In the genomic region with DNA sequence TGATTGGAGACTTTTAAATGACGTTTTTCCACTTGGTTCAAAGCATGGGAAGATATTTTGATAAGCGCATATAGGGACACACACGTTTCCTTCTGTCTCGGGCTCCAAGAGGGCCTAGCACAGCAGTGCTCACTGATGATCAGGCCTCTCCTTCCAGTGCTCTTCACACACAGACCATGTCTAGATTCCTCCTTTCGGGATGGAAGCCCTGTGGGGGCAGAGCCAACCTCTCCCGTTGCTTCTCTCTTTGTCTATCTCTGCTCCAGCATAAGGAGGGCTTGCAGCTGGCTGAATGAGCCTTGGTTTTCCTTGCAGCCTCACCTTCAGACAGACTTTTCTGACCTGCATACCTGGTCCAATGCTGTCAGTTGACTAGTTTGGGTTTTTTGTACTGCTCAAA, we compare ENCODE assay signal across 33 cellular contexts. TPM values are rescaled to one million over a fixed set of nuclear protein-coding genes. Genes with fewer than 3 reads are reported as not detected.
"Had no signal": no experiment of that assay in that cellular context is flagged by ENCODE, and none has a peak within 500 bp of the region (broad histone marks: within the 10 kb centered on the region; RNA-seq: fewer than 3 reads in every experiment).

No MANE protein-coding gene starts in this region.

- H3K4me3 ChIP-seq: adrenal gland, body of pancreas, colonic mucosa, dorsolateral prefrontal cortex, esophagus muscularis mucosa, gastrocnemius medialis had no signal

- H3K9me3 ChIP-seq: adrenal gland, body of pancreas, colonic mucosa, esophagus muscularis mucosa, gastrocnemius medialis had no signal

- H3K27me3 Mint-ChIP-seq: activated CD4-positive, alpha-beta T cell treated with anti-CD3 and anti-CD28 coated beads for 36 hours; activated naive CD8-positive, alpha-beta T cell treated with anti-CD3 and anti-CD28 coated beads, Interleukin-2, amount 50 U/mL, for 24 hours had no signal

- ATAC-seq: activated CD4-positive, alpha-beta T cell treated with anti-CD3 and anti-CD28 coated beads for 36 hours; activated CD8-positive, alpha-beta T cell treated with anti-CD3 and anti-CD28 coated beads, Interleukin-2, amount 10 ng/mL, durations not matched to agents 7 days and 5 days; activated naive CD8-positive, alpha-beta T cell treated with anti-CD3 and anti-CD28 coated beads, Interleukin-2, amount 50 U/mL, for 24 hours; activated T-cell treated with anti-CD3 and anti-CD28 coated beads, Interleukin-2, amount 50 U/mL, for 4 hours; activated T-helper 17 cell treated with anti-CD3 and anti-CD28 coated beads, Interleukin-2, amount 50 U/mL, for 72 hours; body of pancreas; foreskin keratinocyte; gastrocnemius medialis had no signal

- H3K27ac ChIP-seq: adrenal gland, body of pancreas, colonic mucosa, dorsolateral prefrontal cortex, esophagus muscularis mucosa, foreskin keratinocyte, gastrocnemius medialis had no signal

- H3K4me1 ChIP-seq: colonic mucosa, gastrocnemius medialis had no signal

- H3K36me3 ChIP-seq: adrenal gland, colonic mucosa, esophagus muscularis mucosa, gastrocnemius medialis had no signal

- H3K9me3 Mint-ChIP-seq: activated CD4-positive, alpha-beta memory T cell treated with anti-CD3 and anti-CD28 coated beads for 36 hours; activated CD4-positive, alpha-beta T cell treated with anti-CD3 and anti-CD28 coated beads, Interleukin-2, amount 10 ng/mL, durations not matched to agents 24 days and 14 days; activated naive CD8-positive, alpha-beta T cell treated with anti-CD3 and anti-CD28 coated beads, Interleukin-2, amount 50 U/mL, for 24 hours; activated T-cell treated with anti-CD3 and anti-CD28 coated beads, Interleukin-2, amount 50 U/mL, for 4 hours; activated T-helper 17 cell treated with anti-CD3 and anti-CD28 coated beads, Interleukin-2, amount 50 U/mL, for 72 hours; dendritic cell treated with granulocyte-macrophage colony-stimulating factor and Interleukin-4, amounts not matched to agents 40 ng/mL and 50 ng/mL, for 4 days had no signal

- DNase-seq: activated CD4-positive, alpha-beta memory T cell treated with anti-CD3 and anti-CD28 coated beads for 36 hours; activated CD4-positive, alpha-beta T cell treated with anti-CD3 and anti-CD28 coated beads for 36 hours; activated CD4-positive, alpha-beta T cell treated with anti-CD3 and anti-CD28 coated beads, Interleukin-2, amount 10 ng/mL, durations not matched to agents 24 days and 14 days; activated CD4-positive, CD25-positive, alpha-beta regulatory T cell; activated CD4-positive, CD25-positive, alpha-beta regulatory T cell treated with anti-CD3 and anti-CD28 coated beads, Interleukin-2, amount 50 U/mL, for 72 hours; activated CD8-positive, alpha-beta T cell treated with anti-CD3 and anti-CD28 coated beads, Interleukin-2, amount 10 ng/mL, durations not matched to agents 7 days and 5 days; activated effector memory CD4-positive, alpha-beta T cell treated with Interleukin-2 at 50 U/mL for 16 hours; activated gamma-delta T cell treated with Interleukin-2 at 50 U/mL for 16 hours; activated naive CD4-positive, alpha-beta T cell treated with anti-CD3 and anti-CD28 coated beads, Interleukin-2, amount 50 U/mL, for 16 hours; activated naive CD4-positive, alpha-beta T cell treated with Interleukin-2 at 50 U/mL for 16 hours; activated naive CD8-positive, alpha-beta T cell treated with anti-CD3 and anti-CD28 coated beads, Interleukin-2, amount 50 U/mL, for 24 hours; activated T-cell treated with anti-CD3 and anti-CD28 coated beads, Interleukin-2, amount 50 U/mL, for 4 hours; amygdala; aorta; body of pancreas; central memory CD4-positive, alpha-beta T cell; cerebellar nuclear complex; colonic mucosa; effector memory CD4-positive, alpha-beta T cell; endodermal cell; erythroblast; foreskin keratinocyte; gastrocnemius medialis; glutamatergic neuron; T-helper 2 cell had no signal

- H3K27ac Mint-ChIP-seq: activated CD4-positive, alpha-beta memory T cell treated with anti-CD3 and anti-CD28 coated beads for 36 hours; activated CD4-positive, alpha-beta T cell treated with anti-CD3 and anti-CD28 coated beads for 36 hours; activated CD4-positive, alpha-beta T cell treated with anti-CD3 and anti-CD28 coated beads, Interleukin-2, amount 10 ng/mL, durations not matched to agents 24 days and 14 days; activated CD8-positive, alpha-beta T cell treated with anti-CD3 and anti-CD28 coated beads, Interleukin-2, amount 10 ng/mL, durations not matched to agents 7 days and 5 days; activated naive CD8-positive, alpha-beta T cell; activated naive CD8-positive, alpha-beta T cell treated with anti-CD3 and anti-CD28 coated beads, Interleukin-2, amount 50 U/mL, for 24 hours; activated T-helper 17 cell treated with anti-CD3 and anti-CD28 coated beads, Interleukin-2, amount 50 U/mL, for 72 hours; dendritic cell treated with granulocyte-macrophage colony-stimulating factor and Interleukin-4, amounts not matched to agents 40 ng/mL and 50 ng/mL, for 4 days; endodermal cell had no signal

- H3K4me1 Mint-ChIP-seq: activated CD4-positive, alpha-beta T cell treated with anti-CD3 and anti-CD28 coated beads for 36 hours; activated CD4-positive, alpha-beta T cell treated with anti-CD3 and anti-CD28 coated beads, Interleukin-2, amount 10 ng/mL, durations not matched to agents 24 days and 14 days; activated naive CD8-positive, alpha-beta T cell treated with anti-CD3 and anti-CD28 coated beads, Interleukin-2, amount 50 U/mL, for 24 hours had no signal

- H3K4me3 Mint-ChIP-seq: activated CD4-positive, alpha-beta memory T cell treated with anti-CD3 and anti-CD28 coated beads for 36 hours; activated CD4-positive, alpha-beta T cell treated with anti-CD3 and anti-CD28 coated beads for 36 hours; activated CD4-positive, alpha-beta T cell treated with anti-CD3 and anti-CD28 coated beads, Interleukin-2, amount 10 ng/mL, durations not matched to agents 24 days and 14 days; activated CD8-positive, alpha-beta T cell treated with anti-CD3 and anti-CD28 coated beads, Interleukin-2, amount 10 ng/mL, durations not matched to agents 7 days and 5 days; activated naive CD8-positive, alpha-beta T cell; activated naive CD8-positive, alpha-beta T cell treated with anti-CD3 and anti-CD28 coated beads, Interleukin-2, amount 50 U/mL, for 24 hours; activated T-cell treated with anti-CD3 and anti-CD28 coated beads, Interleukin-2, amount 50 U/mL, for 4 hours; activated T-helper 17 cell treated with anti-CD3 and anti-CD28 coated beads, Interleukin-2, amount 50 U/mL, for 72 hours; endodermal cell had no signal

- H3K36me3 Mint-ChIP-seq: activated CD4-positive, alpha-beta memory T cell treated with anti-CD3 and anti-CD28 coated beads for 36 hours; activated naive CD8-positive, alpha-beta T cell had no signal

- H3K27me3 ChIP-seq: adrenal gland, body of pancreas, colonic mucosa, dorsolateral prefrontal cortex, foreskin keratinocyte, gastrocnemius medialis had no signal

RNA-seq across cellular contexts. Expression of gene GPRC5D, which starts 22.3 kb away (rescaled TPM):
- total RNA-seq: activated CD4-positive, alpha-beta T cell treated with anti-CD3 and anti-CD28 coated beads for 36 hours; activated CD4-positive, alpha-beta T cell treated with anti-CD3 and anti-CD28 coated beads, Interleukin-2, amount 10 ng/mL, durations not matched to agents 24 days and 14 days; activated CD8-positive, alpha-beta memory T cell treated with anti-CD3 and anti-CD28 coated beads for 36 hours; activated CD8-positive, alpha-beta T cell treated with anti-CD3 and anti-CD28 coated beads, Interleukin-2, amount 10 ng/mL, durations not matched to agents 7 days and 5 days; activated T-cell treated with anti-CD3 and anti-CD28 coated beads, Interleukin-2, amount 50 U/mL, for 4 hours; activated T-helper 17 cell treated with anti-CD3 and anti-CD28 coated beads, Interleukin-2, amount 50 U/mL, for 72 hours; adrenal gland; body of pancreas; endodermal cell; foreskin keratinocyte; gastrocnemius medialis; T-helper 1 cell treated with Interleukin-12 subunit alpha and Interleukin-12 subunit beta and Interleukin-4 antibody, amounts not matched to agents 30 ng/mL and 1 ng/mL, for 36 hours had no signal
- polyA plus RNA-seq: aorta, foreskin keratinocyte had no signal

RNA-seq across cellular contexts. Expression of gene GPRC5A, which starts 38.3 kb away (rescaled TPM):
- total RNA-seq: activated CD4-positive, alpha-beta T cell treated with anti-CD3 and anti-CD28 coated beads, Interleukin-2, amount 10 ng/mL, durations not matched to agents 24 days and 14 days; activated CD8-positive, alpha-beta memory T cell treated with anti-CD3 and anti-CD28 coated beads for 36 hours; activated CD8-positive, alpha-beta T cell treated with anti-CD3 and anti-CD28 coated beads, Interleukin-2, amount 10 ng/mL, durations not matched to agents 7 days and 5 days; T-helper 1 cell treated with Interleukin-12 subunit alpha and Interleukin-12 subunit beta and Interleukin-4 antibody, amounts not matched to agents 30 ng/mL and 1 ng/mL, for 36 hours had no signal
